Comparison of ENCODE assay signal across 19 cellular contexts in the genomic region with DNA sequence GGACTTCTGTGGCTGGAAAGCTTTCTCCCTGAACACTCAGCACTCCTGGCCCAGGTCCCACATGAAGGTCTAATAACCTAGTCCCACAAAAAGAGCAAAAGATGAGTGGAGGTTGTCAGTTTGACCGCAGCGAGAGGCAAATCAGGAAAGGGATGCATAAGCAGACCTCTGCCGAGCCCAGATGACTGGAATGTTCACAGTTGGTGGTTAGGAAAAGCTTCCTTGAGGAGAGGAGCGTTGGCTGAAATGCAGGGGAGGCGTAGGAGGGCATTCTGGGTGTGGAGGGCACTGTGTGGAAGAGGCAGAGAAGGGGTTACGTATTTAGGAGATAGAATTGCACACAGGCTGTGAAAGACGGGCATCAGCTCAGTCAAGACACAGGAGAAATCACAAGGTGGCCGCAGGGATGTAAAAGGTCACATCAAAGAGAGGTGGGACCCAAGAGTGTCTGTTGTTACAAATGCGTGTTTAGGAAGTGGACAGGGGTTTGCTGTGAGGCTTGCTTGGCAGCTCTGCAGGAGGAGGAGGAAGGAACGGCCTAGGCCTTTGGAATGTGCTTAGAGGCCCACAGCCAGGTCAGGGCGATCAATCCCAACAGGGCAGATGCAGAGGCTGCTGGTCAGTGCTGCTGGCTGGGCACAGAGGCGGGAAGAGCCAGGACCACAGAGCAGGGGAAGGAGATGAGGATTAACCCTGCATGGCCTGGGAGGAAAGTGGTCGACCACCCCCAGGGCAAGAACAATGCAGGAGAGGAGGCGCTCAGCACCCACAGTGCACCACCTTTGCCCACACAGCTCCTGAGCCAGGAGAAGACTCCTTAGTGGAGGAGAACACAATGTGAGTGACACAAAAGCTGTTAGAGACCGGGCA.
DNase-seq lines count a peak whose midpoint lies in the region; ATAC-seq, FAIRE-seq and TF ChIP-seq lines count a peak whose summit lies in the region.
"Had no signal": no experiment of that assay in that cellular context is flagged by ENCODE, and none has a peak within 500 bp of the region (broad histone marks: within the 10 kb centered on the region; RNA-seq: fewer than 3 reads in every experiment).

No MANE protein-coding gene starts in this region.

- H3K4me3 ChIP-seq in A549 (no peak overlapping the region), IMR-90 (ENCODE audit: insufficient read depth, low read depth, low read length) (no peak overlapping the region)
- H3K4me3 ChIP-seq: cardiac muscle cell, gastrocnemius medialis, GM23248 had no signal

- no peak overlapping the region for H4K91ac ChIP-seq in IMR-90 (ENCODE audit: insufficient read depth, low read depth, low read length)

- CTCF ChIA-PET in A549 (lab: Yijun Ruan, JAX) (interaction anchor here (1.6 to 5.7 kb wide), 2 partner anchors 9 to 35 kb away, joined by 5 to 19 read pairs; no protein-coding TSS in a partner anchor), IMR-90 (lab: Yijun Ruan, JAX) (no interaction called here)

- H3K27me3 Mint-ChIP-seq in glutamatergic neuron (ENCODE audit: unreplicated experiment), result peaks cover 11% of the 10 kb centered on the region
- H3K27me3 Mint-ChIP-seq in progenitor cell of endocrine pancreas, result no peaks in the 10 kb centered on the region
- H3K27me3 Mint-ChIP-seq: activated CD4-positive, alpha-beta T cell treated with anti-CD3 and anti-CD28 coated beads, Interleukin-2, amount 10 ng/mL, durations not matched to agents 24 days and 14 days had no signal

- no peak for TF ChIP-seq EP300 in A549 (IDR thresholded peaks at IDR 0.05)

- H2AFZ ChIP-seq in IMR-90 (replicated peaks; ENCODE audit: low read length, poor library complexity), result no peak overlapping the region
- H2AFZ ChIP-seq: GM23248 had no signal

- H3K27ac Mint-ChIP-seq in glutamatergic neuron (ENCODE audit: unreplicated experiment) (no peak overlapping the region), progenitor cell of endocrine pancreas (peak overlapping the region; percentile 4)
- H3K27ac Mint-ChIP-seq: activated CD4-positive, alpha-beta T cell treated with anti-CD3 and anti-CD28 coated beads, Interleukin-2, amount 10 ng/mL, durations not matched to agents 24 days and 14 days; natural killer cell treated with Interleukin-12 subunit alpha and Interleukin-12 subunit beta and Interleukin-15 and Interleukin-18, amount 100 ng/mL, for 72 hours had no signal

- 92% methylated on average over 15 of the region's 15 CpGs for WGBS in A549 (ENCODE audit: missing lambda C conversion rate)
- WGBS in IMR-90 (ENCODE audit: extremely low coverage in 2 of 2, insufficient read length in 1 of 2), 2 experiments, result 27% methylated on average over 9 of the region's 15 CpGs; no CpG with 5 or more reads in 1 of the 2 experiments

- no peak overlapping the region for H2AK5ac ChIP-seq in IMR-90 (ENCODE audit: low read depth, low read length)

- no peak overlapping the region for H2BK120ac ChIP-seq in IMR-90 (ENCODE audit: low read depth, low read length)

- H3K4me1 Mint-ChIP-seq in glutamatergic neuron (ENCODE audit: low read depth, unreplicated experiment) (peaks cover 4% of the 10 kb centered on the region), progenitor cell of endocrine pancreas (ENCODE audit: low read depth) (peaks cover 25% of the 10 kb centered on the region)

- H3K36me3 Mint-ChIP-seq in glutamatergic neuron (ENCODE audit: unreplicated experiment) (peaks cover 5% of the 10 kb centered on the region), progenitor cell of endocrine pancreas (ENCODE audit: insufficient read depth) (no peaks in the 10 kb centered on the region)
- H3K36me3 Mint-ChIP-seq: natural killer cell treated with Interleukin-12 subunit alpha and Interleukin-12 subunit beta and Interleukin-15 and Interleukin-18, amount 100 ng/mL, for 72 hours had no signal

- H2BK5ac ChIP-seq in IMR-90 (ENCODE audit: low read depth, low read length, poor library complexity, severe bottlenecking), result no peak overlapping the region

- H3K9me3 ChIP-seq in A549, result no peaks in the 10 kb centered on the region
- H3K9me3 ChIP-seq in IMR-90 (ENCODE audit: control insufficient read depth, insufficient read depth, low read length), result no peaks in the 10 kb centered on the region; the same call in none of the 2 replicates
- H3K9me3 ChIP-seq: gastrocnemius medialis had no signal

- no TSS peak for BruUV-seq in IMR-90 (replicated peaks; lab: Mats Ljungman, UMichigan)

- H2AK9ac ChIP-seq in IMR-90 (replicated peaks; ENCODE audit: low read depth, low read length, poor library complexity), result no peak overlapping the region

- dilution Hi-C loops in IMR-90 (cut with HindIII; ENCODE audit: low sequenced_read_pairs, unreplicated experiment), result no loop called here

- H4K20me1 ChIP-seq in IMR-90 (ENCODE audit: insufficient read depth, low read length), result no peaks in the 10 kb centered on the region

- H3K4me2 ChIP-seq in A549 (no peak overlapping the region), IMR-90 (ENCODE audit: low read depth, low read length) (no peak overlapping the region)

- H3K36me3 ChIP-seq in IMR-90 (ENCODE audit: control insufficient read depth, insufficient read depth, low read length), result no peaks in the 10 kb centered on the region
- H3K36me3 ChIP-seq: cardiac muscle cell, gastrocnemius medialis had no signal

- H3K14ac ChIP-seq in IMR-90 (replicated peaks; ENCODE audit: low read depth, low read length), result no peak overlapping the region

- H3K56ac ChIP-seq in IMR-90 (ENCODE audit: extremely low read depth, insufficient read depth, low read length), result no peak overlapping the region

- no peak overlapping the region for H3K9ac ChIP-seq in IMR-90 (ENCODE audit: low read depth, low read length)
- H3K9ac ChIP-seq: GM23248 had no signal

- H3K4me3 Mint-ChIP-seq in glutamatergic neuron (ENCODE audit: unreplicated experiment), result no peak overlapping the region
- no peak overlapping the region for H3K4me3 Mint-ChIP-seq in progenitor cell of endocrine pancreas (ENCODE audit: low read depth)
- H3K4me3 Mint-ChIP-seq: activated CD4-positive, alpha-beta T cell treated with anti-CD3 and anti-CD28 coated beads, Interleukin-2, amount 10 ng/mL, durations not matched to agents 24 days and 14 days; natural killer cell treated with Interleukin-12 subunit alpha and Interleukin-12 subunit beta and Interleukin-15 and Interleukin-18, amount 100 ng/mL, for 72 hours had no signal

- no peak overlapping the region for H4K8ac ChIP-seq in IMR-90 (ENCODE audit: low read depth in 2 of 2, low read length in 2 of 2)

- no peak overlapping the region for H3K4ac ChIP-seq in IMR-90 (ENCODE audit: low read depth, low read length)

- no peak for TF ChIP-seq POLR2A in A549 (IDR thresholded peaks at IDR 0.05; ENCODE audit: low read length)
- TF ChIP-seq POLR2A in IMR-90 (IDR thresholded peaks at IDR 0.05; ENCODE audit: low read depth, low read length), result no peak

- H3K4me1 ChIP-seq in A549 (peaks cover 49% of the 10 kb centered on the region), IMR-90 (ENCODE audit: control insufficient read depth, insufficient read depth, low read length) (peaks cover 7% of the 10 kb centered on the region; the same call in 1 of the 2 replicates), foreskin keratinocyte (no peaks in the 10 kb centered on the region)

- H3K27ac ChIP-seq in A549 (peak overlapping the region; percentile 94 to 97), IMR-90 (ENCODE audit: insufficient read depth, low read length) (peak overlapping the region; percentile 10; the same call in 1 of the 2 replicates), foreskin keratinocyte (no peak overlapping the region)
- H3K27ac ChIP-seq: cardiac muscle cell, gastrocnemius medialis, GM23248 had no signal

- no peak for ATAC-seq in A549
- no peak for ATAC-seq in IMR-90 (ENCODE audit: low read depth)
- no peak for ATAC-seq in foreskin keratinocyte
- ATAC-seq: gastrocnemius medialis; natural killer cell treated with Interleukin-12 subunit alpha and Interleukin-12 subunit beta and Interleukin-15 and Interleukin-18, amount 100 ng/mL, for 72 hours; Right ventricle myocardium inferior had no signal

- POLR2A ChIA-PET in A549 (lab: Yijun Ruan, JAX), result no interaction called here
- POLR2A ChIA-PET in IMR-90 (lab: Charles Lee; ENCODE audit: unreplicated experiment), result no interaction called here

- H3K23ac ChIP-seq in IMR-90 (ENCODE audit: low read depth, low read length), result no peak overlapping the region

- no peak for FAIRE-seq in A549 (lab: Jason Lieb, UNC)
- FAIRE-seq: GM19239, TTC549 had no signal

- DNase-seq in A549 (ENCODE audit: low read depth in 1 of 2, low spot score in 1 of 2), result no peak
- no peak for DNase-seq in IMR-90
- peak; percentile 2 for DNase-seq in glutamatergic neuron
- no peak for DNase-seq in progenitor cell of endocrine pancreas (ENCODE audit: low spot score, unreplicated experiment)
- no peak for DNase-seq in KBM-7
- DNase-seq in hypothalamus (lab: John Stamatoyannopoulos, UW), result no peak
- no peak for DNase-seq in foreskin keratinocyte
- DNase-seq in NCI-H510A treated with DMSO at 0.1 percent for 48 hours (lab: John Stamatoyannopoulos, UW), result no peak
- DNase-seq: activated CD4-positive, alpha-beta T cell treated with anti-CD3 and anti-CD28 coated beads, Interleukin-2, amount 10 ng/mL, durations not matched to agents 24 days and 14 days; activated gamma-delta T cell treated with Interleukin-2 at 50 U/mL for 16 hours; gastrocnemius medialis; GF-D8; GM23248; mesendoderm had no signal

- H2BK20ac ChIP-seq in IMR-90 (ENCODE audit: low read depth, low read length), result no peak overlapping the region

- H3K27me3 ChIP-seq in IMR-90 (ENCODE audit: control insufficient read depth, insufficient read depth, low read length), result no peaks in the 10 kb centered on the region
- no peaks in the 10 kb centered on the region for H3K27me3 ChIP-seq in foreskin keratinocyte
- H3K27me3 ChIP-seq: cardiac muscle cell, gastrocnemius medialis had no signal

- TF ChIP-seq CTCF in A549 (IDR thresholded peaks at IDR 0.05) (no peak), IMR-90 (conservative IDR thresholded peaks at IDR 0.05; ENCODE audit: low read depth, low read length) (no peak), glutamatergic neuron (IDR thresholded peaks at IDR 0.05; ENCODE audit: partially characterized antibody, unreplicated experiment) (no peak), progenitor cell of endocrine pancreas (IDR thresholded peaks at IDR 0.05; ENCODE audit: unreplicated experiment) (no peak), foreskin keratinocyte (conservative IDR thresholded peaks at IDR 0.05) (no peak)

- TF ChIP-seq RAD21 in A549 (conservative IDR thresholded peaks at IDR 0.05 in 1 of 2, IDR thresholded peaks at IDR 0.05 in 1 of 2) (no peak), IMR-90 (IDR thresholded peaks at IDR 0.05; ENCODE audit: low read length) (no peak)

- H3K9me3 Mint-ChIP-seq in glutamatergic neuron (ENCODE audit: unreplicated experiment) (peaks cover 5% of the 10 kb centered on the region), progenitor cell of endocrine pancreas (ENCODE audit: low read depth) (no peaks in the 10 kb centered on the region)
- H3K9me3 Mint-ChIP-seq: activated CD4-positive, alpha-beta T cell treated with anti-CD3 and anti-CD28 coated beads, Interleukin-2, amount 10 ng/mL, durations not matched to agents 24 days and 14 days; natural killer cell treated with Interleukin-12 subunit alpha and Interleukin-12 subunit beta and Interleukin-15 and Interleukin-18, amount 100 ng/mL, for 72 hours had no signal

- no peaks in the 10 kb centered on the region for H3K79me1 ChIP-seq in IMR-90 (ENCODE audit: low read depth in 1 of 2, low read length in 2 of 2)

- no peak overlapping the region; the same call in 1 of the 2 replicates for H4K5ac ChIP-seq in IMR-90 (ENCODE audit: low read depth, low read length)

- intact Hi-C loops in IMR-90 (cut with micrococcal nuclease), result no loop called here

- peak overlapping the region; percentile 52; the same call in 1 of the 2 replicates for H3K18ac ChIP-seq in IMR-90 (ENCODE audit: low read depth, low read length)

- H3K9me1 ChIP-seq in IMR-90 (ENCODE audit: insufficient read depth, low read length), result no peaks in the 10 kb centered on the region

- no peak overlapping the region for H2BK15ac ChIP-seq in IMR-90 (ENCODE audit: low read depth, low read length)

- in situ Hi-C loops in IMR-90 (cut with MboI; ENCODE audit: low sequenced_read_pairs), result no loop called here
- in situ Hi-C loops in KBM-7 (cut with MboI; ENCODE audit: low pct_unique_long_range_greater_than_20kb, low sequenced_read_pairs), result no loop called here
